ENCODE assay signal across 11 cellular contexts in the genomic region with DNA sequence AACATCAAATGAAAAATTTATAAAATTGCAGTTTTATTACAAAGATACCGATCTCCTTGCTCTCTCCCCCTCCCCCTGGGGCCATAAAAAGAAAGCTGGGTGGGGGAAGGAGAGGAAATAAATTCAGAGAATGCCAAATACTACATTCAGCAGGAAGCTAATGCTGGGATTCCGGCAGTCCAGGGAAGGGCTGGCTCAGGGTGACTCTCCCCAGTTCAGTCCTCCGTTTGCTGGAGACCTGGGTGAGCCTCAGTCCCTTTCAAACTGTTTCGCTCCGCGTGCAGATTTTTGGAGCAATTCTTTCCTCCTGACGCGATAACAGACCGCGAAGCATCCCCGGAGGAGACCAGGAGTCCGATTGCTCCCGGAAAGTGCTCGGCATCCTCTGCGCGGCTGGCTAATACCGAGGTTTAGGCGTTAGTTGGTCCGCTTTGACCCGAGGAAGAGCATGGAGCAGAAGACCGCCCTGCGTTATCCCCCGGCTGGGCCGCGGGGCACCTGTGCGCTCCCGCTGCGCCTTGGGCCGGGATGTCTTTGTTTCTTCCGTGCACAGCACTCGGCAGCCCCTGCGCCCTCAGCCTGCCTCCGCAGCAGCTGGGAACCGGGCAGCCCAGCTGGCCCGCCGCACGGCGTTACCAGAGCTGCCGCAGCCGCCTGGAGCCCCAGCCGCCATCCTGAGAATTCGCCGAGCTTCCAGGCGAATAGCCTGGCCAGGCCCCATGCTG. TPM values are rescaled to one million over a fixed set of nuclear protein-coding genes. Genes with fewer than 3 reads are reported as not detected.
DNase-seq lines count a peak whose midpoint lies in the region; ATAC-seq and TF ChIP-seq lines count a peak whose summit lies in the region.
"Had no signal": no experiment of that assay in that cellular context is flagged by ENCODE, and none has a peak within 500 bp of the region (broad histone marks: within the 10 kb centered on the region; RNA-seq: fewer than 3 reads in every experiment).

No MANE protein-coding gene starts in this region.

- H2BK15ac ChIP-seq in H9 (ENCODE audit: low read depth, low read length): no peak overlapping the region

- peak overlapping the region; percentile 10 for H3K4me2 ChIP-seq in H9 (ENCODE audit: insufficient read depth, insufficient read length, low read length)

- H3K4me3 ChIP-seq in breast epithelium (peak overlapping the region; percentile 37 to 83 (median 64)), left lung (peak overlapping the region; percentile 7 to 22), gastrocnemius medialis (peak overlapping the region; percentile 52 to 65 (median 54))

- no peak overlapping the region for H4K91ac ChIP-seq in H9 (ENCODE audit: insufficient read length, low read depth, low read length)

- no peak overlapping the region for H2AFZ ChIP-seq in H9 (ENCODE audit: low read length)

- H3K27ac ChIP-seq in H9 (ENCODE audit: insufficient read length, low read depth, low read length) (no peak overlapping the region), breast epithelium (peak overlapping the region; percentile 94 to 98), left lung (peak overlapping the region; percentile 82 to 90), gastrocnemius medialis (peak overlapping the region; percentile 65 to 78 (median 76))

- H3K18ac ChIP-seq in H9 (ENCODE audit: insufficient read length, low read depth, low read length): no peak overlapping the region

- TF ChIP-seq CTCF in H9 (conservative IDR thresholded peaks at IDR 0.05): no peak
- no peak for TF ChIP-seq CTCF in breast epithelium (IDR thresholded peaks at IDR 0.05)
- no peak for TF ChIP-seq CTCF in left lung (IDR thresholded peaks at IDR 0.05)
- no peak for TF ChIP-seq CTCF in gastrocnemius medialis (IDR thresholded peaks at IDR 0.05 in 4 of 5, conservative IDR thresholded peaks at IDR 0.05 in 1 of 5)

- no peaks in the 10 kb centered on the region for H3K79me2 ChIP-seq in H9 (ENCODE audit: insufficient read depth, low read length)

- TF ChIP-seq POLR2A in breast epithelium (IDR thresholded peaks at IDR 0.05) (no peak), gastrocnemius medialis (IDR thresholded peaks at IDR 0.05) (no peak)

- intact Hi-C loops in breast epithelium (cut with DNase I; ENCODE audit: low total_unique reads) (no loop called here), left lung (cut with DNase I) (no loop called here), gastrocnemius medialis (cut with DNase I; ENCODE audit: low total_unique reads) (no loop called here)

- peaks cover 6 to 7% of the 10 kb centered on the region in 2 experiments; a peak in 4 of 5 replicates for H3K9me3 Mint-ChIP-seq in H9

- no peak overlapping the region for H4K8ac ChIP-seq in H9 (replicated peaks; ENCODE audit: insufficient read length, low read depth, low read length)

- H3K4me1 ChIP-seq in H9 (ENCODE audit: insufficient read depth, low read length) (no peaks in the 10 kb centered on the region), breast epithelium (no peaks in the 10 kb centered on the region), left lung (peaks cover 10 to 37% of the 10 kb centered on the region in 2 donors), gastrocnemius medialis (peaks cover 9 to 20% of the 10 kb centered on the region in 2 donors)

- H2AK5ac ChIP-seq in H9 (ENCODE audit: insufficient read length, low read length): no peak overlapping the region

- ATAC-seq in left lung (no peak), gastrocnemius medialis (peak; percentile 13 to 18)

- H3K36me3 ChIP-seq in breast epithelium (no peaks in the 10 kb centered on the region), left lung (no peaks in the 10 kb centered on the region), gastrocnemius medialis (no peaks in the 10 kb centered on the region)

- no peaks in the 10 kb centered on the region for H3K9me3 ChIP-seq in H9 (ENCODE audit: control insufficient read depth, low read depth, low read length)
- H3K9me3 ChIP-seq in breast epithelium: no peaks in the 10 kb centered on the region
- H3K9me3 ChIP-seq in left lung: no peaks in the 10 kb centered on the region
- H3K9me3 ChIP-seq in gastrocnemius medialis: no peaks in the 10 kb centered on the region
- H3K9me3 ChIP-seq: Caco-2 had no signal

- no peak overlapping the region for H2BK12ac ChIP-seq in H9 (ENCODE audit: insufficient read length, low read depth, low read length)

- H3K4ac ChIP-seq in H9 (ENCODE audit: low read depth, low read length): no peak overlapping the region

- H3T11ph ChIP-seq in H9 (ENCODE audit: low read length): no peak overlapping the region

- H2BK5ac ChIP-seq in H9 (ENCODE audit: insufficient read length, low read length): no peak overlapping the region

- WGBS in H9 (ENCODE audit: extremely low coverage, insufficient read length, low lambda C conversion rate): no CpG with 5 or more reads among the region's 44 CpGs

- H3K56ac ChIP-seq in H9 (ENCODE audit: insufficient read length, low read depth, low read length): no peak overlapping the region

- H4K5ac ChIP-seq in H9 (ENCODE audit: insufficient read length, low read depth, low read length): no peak overlapping the region

- H3K4me1 Mint-ChIP-seq in H9: peaks cover 11 to 33% of the 10 kb centered on the region in 2 experiments

- no peak overlapping the region for H3K27ac Mint-ChIP-seq in H9
- H3K27ac Mint-ChIP-seq: naive B cell had no signal

- no peak overlapping the region; the same call in 1 of the 2 replicates for H3K14ac ChIP-seq in H9 (ENCODE audit: insufficient read depth, low read length)

- no peak overlapping the region for H3K4me3 Mint-ChIP-seq in H9
- H3K4me3 Mint-ChIP-seq: naive B cell had no signal

- no peaks in the 10 kb centered on the region for H3K23me2 ChIP-seq in H9 (ENCODE audit: insufficient read length, low read depth, low read length, poor library complexity, severe bottlenecking)

- in situ Hi-C loops in gastrocnemius medialis (cut with MboI; ENCODE audit: low sequenced_read_pairs in 4 of 4): no loop called here

- H3K27me3 Mint-ChIP-seq in H9 (ENCODE audit: low read depth): peaks cover 100% of the 10 kb centered on the region

- no peak overlapping the region for H2BK120ac ChIP-seq in H9 (ENCODE audit: low read depth, low read length, poor library complexity, severe bottlenecking)

- no peak overlapping the region for H3K23ac ChIP-seq in H9 (ENCODE audit: insufficient read length, low read depth, low read length)

- no peaks in the 10 kb centered on the region; a peak in 1 of 7 replicates for H3K36me3 Mint-ChIP-seq in H9 (ENCODE audit: insufficient read depth in 1 of 3, low read depth in 3 of 3)

- H3K9ac ChIP-seq in H9 (ENCODE audit: extremely low read depth, insufficient read length, low read length): no peak overlapping the region

- peaks cover 100% of the 10 kb centered on the region for H3K27me3 ChIP-seq in H9 (ENCODE audit: insufficient read depth, low read length)
- no peaks in the 10 kb centered on the region for H3K27me3 ChIP-seq in breast epithelium
- peaks cover 32 to 91% of the 10 kb centered on the region in 2 donors for H3K27me3 ChIP-seq in left lung
- no peaks in the 10 kb centered on the region for H3K27me3 ChIP-seq in gastrocnemius medialis

- no peak overlapping the region for H2BK20ac ChIP-seq in H9 (ENCODE audit: low read depth, low read length, poor library complexity, severe bottlenecking)

- H4K20me1 ChIP-seq in H9 (ENCODE audit: control insufficient read depth, insufficient read depth, insufficient read length): peaks cover 2% of the 10 kb centered on the region

- DNase-seq in H9 (peak; percentile 77), breast epithelium (ENCODE audit: low spot score in 2 of 2) (no peak), left lung (peak in 1 of 2 donors; percentile 77), gastrocnemius medialis (no peak), SW480 (ENCODE audit: low spot score) (no peak), SKM-1 treated with dmso at 0.1 percent for 144 hours (lab: John Stamatoyannopoulos, UW; ENCODE audit: unreplicated experiment) (no peak)
- DNase-seq in stimulated activated naive CD4-positive, alpha-beta T cell treated with Interleukin-2 at 50 U/mL for 16 hours (lab: John Stamatoyannopoulos, UW): no peak
- DNase-seq in activated T-cell treated with anti-CD3 and anti-CD28 coated beads, Interleukin-2, amount 50 U/mL, for 1 hour: no peak
- DNase-seq: Caco-2, naive B cell had no signal

- H3K79me1 ChIP-seq in H9 (ENCODE audit: insufficient read depth, low read depth, low read length, poor library complexity, severe bottlenecking): no peaks in the 10 kb centered on the region

RNA-seq across cellular contexts. Expression of gene HOXA2, which starts 3.9 kb away (rescaled TPM):
- total RNA-seq in H9 (2021): not detected in 2 replicates
- 1 to 10 TPM in 2 of 3 donors, under 1 TPM in 1; 0.80 to 5.4 (median 1.3) TPM for total RNA-seq in breast epithelium
- 1 to 10 TPM in 1 of 2 donors, under 1 TPM in 1; 0.61 to 1.4 TPM for total RNA-seq in left lung
- under 1 TPM in 3 of 4 donors, not detected in 1; 0.29 to 0.88 (median 0.38) TPM for total RNA-seq in gastrocnemius medialis
- total RNA-seq: HT1080 had no signal

RNA-seq across cellular contexts. Expression of gene HOXA1, which starts 10.5 kb away (rescaled TPM):
- total RNA-seq in H9 (2021) (0.11 TPM in 1 of 2 replicates, not detected in the other), breast epithelium (under 1 TPM; 0.33 to 0.80 (median 0.44) TPM), left lung (under 1 TPM; 0.50 to 0.60 TPM), gastrocnemius medialis (under 1 TPM in 2 of 4 donors, not detected in 2; 0.16 to 0.36 TPM)

RNA-seq across cellular contexts. Expression of gene HOXA4, which starts 24.2 kb away (rescaled TPM):
- not detected in 2 replicates for total RNA-seq in H9 (2021)
- total RNA-seq in breast epithelium: 1 to 10 TPM in 2 of 3 donors, under 1 TPM in 1; 0.80 to 2.8 (median 2.0) TPM
- 1 to 10 TPM; 3.4 to 7.6 TPM for total RNA-seq in left lung
- total RNA-seq in gastrocnemius medialis: 1 to 10 TPM; 1.7 to 4.2 (median 2.9) TPM

RNA-seq across cellular contexts. Expression of gene HOXA5, which starts 37.1 kb away (rescaled TPM):
- total RNA-seq in H9 (2021) (not detected in 2 replicates), breast epithelium (10 to 100 TPM; 11.5 to 48.7 (median 22.6) TPM), left lung (10 to 100 TPM; 16.1 to 21.6 TPM), gastrocnemius medialis (1 to 10 TPM; 2.7 to 7.1 (median 7.0) TPM)

RNA-seq across cellular contexts. Expression of gene HOXA6, which starts 41.2 kb away (rescaled TPM):
- total RNA-seq in H9 (2021): not detected in 2 replicates
- 10 to 100 TPM in 1 of 3 donors, 1 to 10 TPM in 2; 7.9 to 16.0 (median 9.0) TPM for total RNA-seq in breast epithelium
- 1 to 10 TPM; 3.5 to 5.0 TPM for total RNA-seq in left lung
- 1 to 10 TPM; 2.6 to 5.6 (median 4.2) TPM for total RNA-seq in gastrocnemius medialis
